8 cellular contexts compared by ENCODE assay signal in genomic region chr2:177254433-177255226, GRCh38. TPM values are rescaled to one million over a fixed set of nuclear protein-coding genes. Genes with fewer than 3 reads are reported as not detected.
DNase-seq lines count a peak whose midpoint lies in the region; TF ChIP-seq lines count a peak whose summit lies in the region.

No MANE protein-coding gene starts in this region.

- DNase-seq in CD14-positive monocyte (ENCODE audit: low spot score) = no peak
- peak; percentile 52 for DNase-seq in KBM-7
- DNase-seq in astrocyte of the cerebellum (ENCODE audit: low read depth) = no peak
- no peak for DNase-seq in COLO829 (ENCODE audit: low spot score)
- DNase-seq in NCI-H1930 (lab: John Stamatoyannopoulos, UW) = no peak
- no peak for DNase-seq in stimulated activated CD4-positive, alpha-beta T cell treated with anti-CD3 and anti-CD28 coated beads, Interleukin-4, amount 100 ng/mL, for 24 hours
- no peak for DNase-seq in NCI-H2029 treated with DMSO at 0.1 percent for 48 hours (lab: John Stamatoyannopoulos, UW)

- H3K4me3 ChIP-seq in astrocyte of the cerebellum (ENCODE audit: low read depth, low read length) = no peak overlapping the region

- intact Hi-C loops in CD14-positive monocyte (cut with micrococcal nuclease) = no loop called here

- in situ Hi-C loops in KBM-7 (cut with MboI; ENCODE audit: low pct_unique_long_range_greater_than_20kb, low sequenced_read_pairs) (no loop called here), astrocyte of the cerebellum (cut with HindIII; ENCODE audit: low sequenced_read_pairs) (no loop called here)

- no peak overlapping the region for H3K4me3 Mint-ChIP-seq in CD14-positive monocyte

- no peaks in the 10 kb centered on the region for H3K27me3 ChIP-seq in layer of hippocampus (ENCODE audit: control insufficient read depth, insufficient read depth, low read length)

- peaks cover 0 to 6% (median 0%) of the 10 kb centered on the region in 7 donors for H3K9me3 Mint-ChIP-seq in CD14-positive monocyte

- H3K27ac ChIP-seq in layer of hippocampus (ENCODE audit: low read depth, low read length) = peak overlapping the region; percentile 8

- no peaks in the 10 kb centered on the region for H3K27me3 Mint-ChIP-seq in CD14-positive monocyte (ENCODE audit: low read depth in 3 of 3)

- peak; percentile 55 for TF ChIP-seq CTCF in CD14-positive monocyte (IDR thresholded peaks at IDR 0.05)
- TF ChIP-seq CTCF in astrocyte of the cerebellum (IDR thresholded peaks at IDR 0.05; ENCODE audit: low read depth, low read length, missing control alignments) = peak; percentile 42

- H3K36me3 Mint-ChIP-seq in CD14-positive monocyte = peaks cover 21 to 32% of the 10 kb centered on the region in 2 donors

- peaks cover 76% of the 10 kb centered on the region for H3K4me1 Mint-ChIP-seq in CD14-positive monocyte

- H3K27ac Mint-ChIP-seq in CD14-positive monocyte = peak overlapping the region in 6 of 7 donors; percentile 63 to 94 (median 74)

RNA-seq across cellular contexts. Expression of gene NFE2L2, which starts 9.9 kb away (rescaled TPM):
- 10 to 100 TPM; 38.7 to 51.6 TPM for polyA plus RNA-seq in CD14-positive monocyte

RNA-seq across cellular contexts. Expression of gene HNRNPA3, which starts 42.0 kb away (rescaled TPM):
- polyA plus RNA-seq in CD14-positive monocyte = 10 to 100 TPM; 26.5 to 43.0 TPM
